Comparison of ENCODE assay signal across 1 cellular context in genomic region chr20:64156886-64157875, GRCh38.
TF ChIP-seq lines count a peak whose summit lies in the region.

No MANE protein-coding gene starts in this region.

TF ChIP-seq in K562, 482 proteins besides CTCF, POLR2A, EP300 and RAD21:
- TF ChIP-seq, protein P1, sequence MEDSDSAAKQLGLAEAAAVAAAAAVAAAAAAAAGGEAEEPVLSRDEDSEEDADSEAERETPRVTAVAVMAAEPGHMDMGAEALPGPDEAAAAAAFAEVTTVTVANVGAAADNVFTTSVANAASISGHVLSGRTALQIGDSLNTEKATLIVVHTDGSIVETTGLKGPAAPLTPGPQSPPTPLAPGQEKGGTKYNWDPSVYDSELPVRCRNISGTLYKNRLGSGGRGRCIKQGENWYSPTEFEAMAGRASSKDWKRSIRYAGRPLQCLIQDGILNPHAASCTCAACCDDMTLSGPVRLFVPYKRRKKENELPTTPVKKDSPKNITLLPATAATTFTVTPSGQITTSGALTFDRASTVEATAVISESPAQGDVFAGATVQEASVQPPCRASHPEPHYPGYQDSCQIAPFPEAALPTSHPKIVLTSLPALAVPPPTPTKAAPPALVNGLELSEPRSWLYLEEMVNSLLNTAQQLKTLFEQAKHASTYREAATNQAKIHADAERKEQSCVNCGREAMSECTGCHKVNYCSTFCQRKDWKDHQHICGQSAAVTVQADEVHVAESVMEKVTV (CRISPR knock-in tag; IDR thresholded peaks at IDR 0.05), result no peak
- TF ChIP-seq, protein P2, sequence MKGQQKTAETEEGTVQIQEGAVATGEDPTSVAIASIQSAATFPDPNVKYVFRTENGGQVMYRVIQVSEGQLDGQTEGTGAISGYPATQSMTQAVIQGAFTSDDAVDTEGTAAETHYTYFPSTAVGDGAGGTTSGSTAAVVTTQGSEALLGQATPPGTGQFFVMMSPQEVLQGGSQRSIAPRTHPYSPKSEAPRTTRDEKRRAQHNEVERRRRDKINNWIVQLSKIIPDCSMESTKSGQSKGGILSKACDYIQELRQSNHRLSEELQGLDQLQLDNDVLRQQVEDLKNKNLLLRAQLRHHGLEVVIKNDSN (CRISPR knock-in tag; IDR thresholded peaks at IDR 0.05), result peak; percentile 60
- TF ChIP-seq POLR2G (IDR thresholded peaks at IDR 0.05; ENCODE audit: low read depth, low read length) (no peak), HOXB6 (CRISPR knock-in tag; IDR thresholded peaks at IDR 0.05; ENCODE audit: borderline replicate concordance) (no peak), USF2 (CRISPR knock-in tag; IDR thresholded peaks at IDR 0.05) (peak; percentile 45; the same call in 1 of the 2 replicates), MEF2A (IDR thresholded peaks at IDR 0.05; ENCODE audit: control insufficient read depth, low read depth, low read length) (no peak)
- TF ChIP-seq, protein P3, sequence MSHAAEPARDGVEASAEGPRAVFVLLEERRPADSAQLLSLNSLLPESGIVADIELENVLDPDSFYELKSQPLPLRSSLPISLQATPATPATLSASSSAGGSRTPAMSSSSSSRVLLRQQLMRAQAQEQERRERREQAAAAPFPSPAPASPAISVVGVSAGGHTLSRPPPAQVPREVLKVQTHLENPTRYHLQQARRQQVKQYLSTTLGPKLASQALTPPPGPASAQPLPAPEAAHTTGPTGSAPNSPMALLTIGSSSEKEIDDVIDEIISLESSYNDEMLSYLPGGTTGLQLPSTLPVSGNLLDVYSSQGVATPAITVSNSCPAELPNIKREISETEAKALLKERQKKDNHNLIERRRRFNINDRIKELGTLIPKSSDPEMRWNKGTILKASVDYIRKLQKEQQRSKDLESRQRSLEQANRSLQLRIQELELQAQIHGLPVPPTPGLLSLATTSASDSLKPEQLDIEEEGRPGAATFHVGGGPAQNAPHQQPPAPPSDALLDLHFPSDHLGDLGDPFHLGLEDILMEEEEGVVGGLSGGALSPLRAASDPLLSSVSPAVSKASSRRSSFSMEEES (CRISPR knock-in tag; IDR thresholded peaks at IDR 0.05), result peak; percentile 72
